14 cellular contexts compared by ENCODE assay signal in genomic region chr3:71309342-71309741, GRCh38.
A peak's percentile ranks its signal among the peaks of the same experiment; 100 is the strongest.
DNase-seq lines count a peak whose midpoint lies in the region; ATAC-seq, FAIRE-seq and TF ChIP-seq lines count a peak whose summit lies in the region.
"Had no signal": no experiment of that assay in that cellular context is flagged by ENCODE, and none has a peak within 500 bp of the region (broad histone marks: within the 10 kb centered on the region; RNA-seq: fewer than 3 reads in every experiment).

No MANE protein-coding gene starts in this region.

- H3K4me3 ChIP-seq in HAP-1 (no peak overlapping the region), astrocyte (ENCODE audit: insufficient read depth, low read depth, low read length) (no peak overlapping the region), OCI-LY7 (ENCODE audit: low read depth, low read length, poor library complexity, severe bottlenecking) (no peak overlapping the region)
- H3K4me3 ChIP-seq: heart left ventricle, skin epidermis, thoracic aorta had no signal

- no peaks in the 10 kb centered on the region for H3K27me3 Mint-ChIP-seq in T-helper 2 cell treated with Interferon-gamma antibody and Interleukin-4, amounts not matched to agents 5 μg/mL and 100 μg/mL, for 36 hours (ENCODE audit: low read depth)
- no peaks in the 10 kb centered on the region for H3K27me3 Mint-ChIP-seq in astrocyte (ENCODE audit: low read depth, unreplicated experiment)

- POLR2A ChIA-PET in OCI-LY7 (lab: Charles Lee) = interaction anchor here (0.7 kb wide), 1 partner anchor 24 kb away, joined by 3 read pairs; no protein-coding TSS in a partner anchor

- H3K79me2 ChIP-seq in astrocyte (ENCODE audit: insufficient read depth, low read length) (peaks cover 76% of the 10 kb centered on the region), OCI-LY7 (ENCODE audit: insufficient read depth, low read depth, low read length) (no peaks in the 10 kb centered on the region)

- H3K9me2 ChIP-seq in OCI-LY7 (ENCODE audit: insufficient read depth, low read length) = no peaks in the 10 kb centered on the region

- H3K27ac Mint-ChIP-seq in T-helper 2 cell treated with Interferon-gamma antibody and Interleukin-4, amounts not matched to agents 5 μg/mL and 100 μg/mL, for 36 hours = peak overlapping the region; percentile 62
- no peak overlapping the region for H3K27ac Mint-ChIP-seq in astrocyte (ENCODE audit: unreplicated experiment)

- H3K36me3 ChIP-seq in HAP-1 (replicated peaks) (no peaks in the 10 kb centered on the region), astrocyte (ENCODE audit: insufficient read depth, low read length) (no peaks in the 10 kb centered on the region), OCI-LY7 (ENCODE audit: insufficient read depth, low read length) (no peaks in the 10 kb centered on the region)
- H3K36me3 ChIP-seq: heart left ventricle, thoracic aorta had no signal

- no peak overlapping the region for H3K9ac ChIP-seq in astrocyte (ENCODE audit: low read length)

- peaks cover 36% of the 10 kb centered on the region for H3K4me1 ChIP-seq in HAP-1
- peaks cover 46% of the 10 kb centered on the region for H3K4me1 ChIP-seq in astrocyte (ENCODE audit: insufficient read depth, low read length)
- H3K4me1 ChIP-seq in OCI-LY7 (ENCODE audit: insufficient read depth, low read length, poor library complexity, severe bottlenecking) = no peaks in the 10 kb centered on the region

- peaks cover 12% of the 10 kb centered on the region for H4K20me1 ChIP-seq in astrocyte (ENCODE audit: insufficient read depth, low read length)
- peaks cover 8% of the 10 kb centered on the region for H4K20me1 ChIP-seq in OCI-LY7 (ENCODE audit: insufficient read depth, low read length)

- TF ChIP-seq CTCF in astrocyte (IDR thresholded peaks at IDR 0.05; ENCODE audit: insufficient read depth, low read depth, low read length) = no peak
- TF ChIP-seq CTCF in OCI-LY7 (conservative IDR thresholded peaks at IDR 0.05; ENCODE audit: low read length) = no peak

- H3K27ac ChIP-seq in astrocyte (ENCODE audit: low read depth, low read length) (no peak overlapping the region), OCI-LY7 (ENCODE audit: low read depth, low read length, poor library complexity, severe bottlenecking) (no peak overlapping the region)
- H3K27ac ChIP-seq: thoracic aorta had no signal

- no TSS peak for BruUV-seq in OCI-LY7 (replicated peaks; lab: Mats Ljungman, UMichigan)

- DNase-seq in HAP-1 (ENCODE audit: low spot score in 2 of 2) = peak; percentile 73 to 86
- DNase-seq in T-helper 2 cell treated with Interferon-gamma antibody and Interleukin-4, amounts not matched to agents 5 μg/mL and 100 μg/mL, for 36 hours (ENCODE audit: low spot score) = peak; percentile 75
- peak; percentile 23 for DNase-seq in astrocyte (ENCODE audit: low read depth)
- peak in 2 of 3 experiments; percentile 27 to 51 for DNase-seq in stimulated activated CD4-positive, alpha-beta T cell treated with anti-CD3 and anti-CD28 coated beads, TNF-alpha, amount 100 ng/mL, for 24 hours (ENCODE audit: low read depth in 3 of 3)
- DNase-seq in HuH-7.5 (ENCODE audit: low spot score) = no peak
- DNase-seq in OCI-LY7 (ENCODE audit: low spot score) = no peak
- DNase-seq in UCSD-AML1 (lab: John Stamatoyannopoulos, UW; ENCODE audit: unreplicated experiment) = no peak
- DNase-seq: dermis blood vessel endothelial cell, H9, heart left ventricle, NCI-H1930 had no signal

- peak overlapping the region; percentile 26 for H3K4me3 Mint-ChIP-seq in T-helper 2 cell treated with Interferon-gamma antibody and Interleukin-4, amounts not matched to agents 5 μg/mL and 100 μg/mL, for 36 hours
- no peak overlapping the region for H3K4me3 Mint-ChIP-seq in astrocyte (ENCODE audit: unreplicated experiment)
- H3K4me3 Mint-ChIP-seq: H9 had no signal

- CTCF ChIA-PET in OCI-LY7 (lab: Charles Lee; ENCODE audit: unreplicated experiment) = no interaction called here

- H3K27me3 ChIP-seq in HAP-1 (ENCODE audit: low read depth) = no peaks in the 10 kb centered on the region
- H3K27me3 ChIP-seq in astrocyte (ENCODE audit: insufficient read depth, low read length) = no peaks in the 10 kb centered on the region
- H3K27me3 ChIP-seq: heart left ventricle had no signal

- H2AFZ ChIP-seq in astrocyte (ENCODE audit: low read depth, low read length) = no peak overlapping the region
- no peak overlapping the region for H2AFZ ChIP-seq in OCI-LY7 (ENCODE audit: low read length)

- peaks cover 1% of the 10 kb centered on the region for H3K36me3 Mint-ChIP-seq in T-helper 2 cell treated with Interferon-gamma antibody and Interleukin-4, amounts not matched to agents 5 μg/mL and 100 μg/mL, for 36 hours (ENCODE audit: low read depth)
- H3K36me3 Mint-ChIP-seq in astrocyte (ENCODE audit: low read depth, unreplicated experiment) = peaks cover 10% of the 10 kb centered on the region

- FAIRE-seq in astrocyte (lab: Jason Lieb, UNC) = no peak

- ATAC-seq in GM21381 (IDR thresholded peaks at IDR 0.05; ENCODE audit: unreplicated experiment) = no peak
- ATAC-seq: heart left ventricle had no signal

- intact Hi-C loops in OCI-LY7 (cut with micrococcal nuclease; ENCODE audit: unreplicated experiment) = no loop called here

- H3K4me1 Mint-ChIP-seq in T-helper 2 cell treated with Interferon-gamma antibody and Interleukin-4, amounts not matched to agents 5 μg/mL and 100 μg/mL, for 36 hours (ENCODE audit: low read depth) = peaks cover 52% of the 10 kb centered on the region
- peaks cover 55% of the 10 kb centered on the region for H3K4me1 Mint-ChIP-seq in astrocyte (ENCODE audit: low read depth, unreplicated experiment)

- H3K9me3 ChIP-seq in HAP-1 = no peaks in the 10 kb centered on the region
- no peaks in the 10 kb centered on the region for H3K9me3 ChIP-seq in astrocyte (ENCODE audit: insufficient read depth, low read depth, low read length)
- H3K9me3 ChIP-seq in OCI-LY7 (ENCODE audit: low read length) = no peaks in the 10 kb centered on the region
- H3K9me3 ChIP-seq: heart left ventricle, thoracic aorta had no signal

- no peak overlapping the region for H3K4me2 ChIP-seq in astrocyte (ENCODE audit: low read length)
- H3K4me2 ChIP-seq in OCI-LY7 (ENCODE audit: low read length) = no peak overlapping the region

- no peaks in the 10 kb centered on the region for H3K9me3 Mint-ChIP-seq in T-helper 2 cell treated with Interferon-gamma antibody and Interleukin-4, amounts not matched to agents 5 μg/mL and 100 μg/mL, for 36 hours
- H3K9me3 Mint-ChIP-seq in astrocyte (ENCODE audit: unreplicated experiment) = no peaks in the 10 kb centered on the region
- H3K9me3 Mint-ChIP-seq: H9 had no signal

- in situ Hi-C loops in HAP-1 (cut with MboI; ENCODE audit: low sequenced_read_pairs) = no loop called here

Comparison
In these comparisons a context has a peak if more than half of its experiments do, and no peak if none do; other contexts are left out.
1. DNase-seq: peak in HAP-1 (2 of 2), T-helper 2 cell treated with Interferon-gamma antibody and Interleukin-4, amounts not matched to agents 5 μg/mL and 100 μg/mL, for 36 hours (single experiment), astrocyte (single experiment) and stimulated activated CD4-positive, alpha-beta T cell treated with anti-CD3 and anti-CD28 coated beads, TNF-alpha, amount 100 ng/mL, for 24 hours (2 of 3); none in HuH-7.5 (single experiment), OCI-LY7 (single experiment) and UCSD-AML1 (single experiment).